Comparison of ENCODE assay signal across 7 cellular contexts in the genomic region with DNA sequence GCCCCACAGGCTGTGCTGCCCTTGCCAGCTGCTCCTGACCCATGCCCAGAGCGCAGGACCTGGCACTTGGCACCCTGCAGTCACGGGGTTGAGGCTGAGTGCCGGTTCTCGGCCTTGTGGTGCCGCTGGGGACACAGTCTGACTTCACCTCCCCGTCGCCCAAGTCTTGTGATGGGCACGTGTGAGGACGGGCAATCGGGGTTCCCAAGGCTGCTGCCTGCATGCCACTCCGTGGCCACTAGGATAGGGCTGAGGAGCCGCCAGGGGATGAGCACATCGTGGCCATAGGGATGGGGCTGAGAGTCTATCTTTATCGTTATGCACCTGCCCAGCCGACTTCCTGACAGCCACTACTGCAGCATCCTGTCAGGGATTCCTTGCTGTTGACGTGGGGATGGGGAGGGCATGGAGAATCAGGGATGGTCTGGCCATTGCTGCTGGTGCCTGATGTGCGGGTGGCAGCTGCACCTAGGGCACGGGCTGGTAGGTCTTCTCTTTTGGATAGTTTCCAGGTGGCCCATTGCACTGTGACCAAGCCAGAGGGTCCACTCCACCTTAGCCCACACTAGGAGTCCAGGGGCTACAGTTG.
A peak's percentile ranks its signal among the peaks of the same experiment; 100 is the strongest.
DNase-seq lines count a peak whose midpoint lies in the region; ATAC-seq and TF ChIP-seq lines count a peak whose summit lies in the region.
"Not testable (repeated sequence)": the region's sequence is repeated elsewhere in the genome, so short reads cannot be mapped to it uniquely, and the experiment has no call there.

No MANE protein-coding gene starts in this region.

- ATAC-seq in gastroesophageal sphincter, result peak; percentile 28
- ATAC-seq in lower lobe of right lung, result peak; percentile 12 to 50

- WGBS in gastroesophageal sphincter (ENCODE audit: low coverage in 1 of 2), 2 donors, result 80 to 89% methylated on average over 3 to 7 of the region's 18 CpGs
- WGBS in prostate gland, result 85% methylated on average over 18 of the region's 18 CpGs

- TF ChIP-seq EP300 in gastroesophageal sphincter (IDR thresholded peaks at IDR 0.05), result not testable (repeated sequence)

- peaks cover 35% of the 10 kb centered on the region for H3K27me3 ChIP-seq in WERI-Rb-1 (ENCODE audit: insufficient read depth, low read depth, severe bottlenecking)
- H3K27me3 ChIP-seq in gastroesophageal sphincter; right atrium auricular region; lower lobe of right lung (ENCODE audit: low read depth); prostate gland (replicated peaks; ENCODE audit: insufficient read depth); vagina: not testable (repeated sequence)

- DNase-seq in GM13976 (ENCODE audit: low spot score) (peak; percentile 6), WERI-Rb-1 (peak; percentile 5), right atrium auricular region (ENCODE audit: low spot score) (peak; percentile 49), lower lobe of right lung (peak; percentile 44), prostate gland (ENCODE audit: low spot score) (peak; percentile 4), vagina (ENCODE audit: extremely low spot score in 2 of 2) (peak; percentile 82 to 93)

- not testable (repeated sequence) for TF ChIP-seq POLR2A in gastroesophageal sphincter (IDR thresholded peaks at IDR 0.05); prostate gland (IDR thresholded peaks at IDR 0.05); vagina (IDR thresholded peaks at IDR 0.05)

- TF ChIP-seq CTCF in GM13976 (IDR thresholded peaks at IDR 0.05; ENCODE audit: borderline replicate concordance, control extremely low read depth, extremely low read depth, insufficient read depth, missing control alignments); WERI-Rb-1 (IDR thresholded peaks at IDR 0.05; ENCODE audit: low read depth, low read length); gastroesophageal sphincter (IDR thresholded peaks at IDR 0.05); right atrium auricular region (IDR thresholded peaks at IDR 0.05); lower lobe of right lung (IDR thresholded peaks at IDR 0.05); prostate gland (IDR thresholded peaks at IDR 0.05); vagina (IDR thresholded peaks at IDR 0.05): not testable (repeated sequence)

- H3K9me3 ChIP-seq in WERI-Rb-1 (ENCODE audit: severe bottlenecking) (peaks cover 26% of the 10 kb centered on the region), gastroesophageal sphincter (peaks cover 5 to 100% (median 8%) of the 10 kb centered on the region in 3 donors), right atrium auricular region (peaks cover 12 to 100% of the 10 kb centered on the region in 2 donors), lower lobe of right lung (peaks cover 100% of the 10 kb centered on the region), vagina (peaks cover 91% of the 10 kb centered on the region)
- H3K9me3 ChIP-seq in prostate gland, result not testable (repeated sequence)

- not testable (repeated sequence) for H3K4me3 ChIP-seq in WERI-Rb-1 (ENCODE audit: low read depth, low read length); gastroesophageal sphincter; right atrium auricular region; lower lobe of right lung; prostate gland; vagina

- H3K36me3 ChIP-seq in WERI-Rb-1, gastroesophageal sphincter, right atrium auricular region, lower lobe of right lung, prostate gland, vagina: not testable (repeated sequence)

- in situ Hi-C loops in GM13976 (cut with MboI; ENCODE audit: low sequenced_read_pairs, unreplicated experiment), result not testable (repeated sequence)

- H3K27ac ChIP-seq in WERI-Rb-1, gastroesophageal sphincter, right atrium auricular region, lower lobe of right lung, prostate gland, vagina: not testable (repeated sequence)

- H3K4me1 ChIP-seq in gastroesophageal sphincter; right atrium auricular region; lower lobe of right lung; prostate gland (replicated peaks); vagina: not testable (repeated sequence)

- intact Hi-C loops in lower lobe of right lung (cut with DNase I); prostate gland (cut with DNase I); vagina (cut with DNase I): not testable (repeated sequence)

Comparison
In these comparisons a context has a peak if more than half of its experiments do, and no peak if none do; other contexts are left out.
1. DNase-seq: peak in every context shown above with its lines; median percentile 88 in vagina; 49 in right atrium auricular region; 44 in lower lobe of right lung; 6 in GM13976; 5 in WERI-Rb-1; 4 in prostate gland.